In genomic region chr4:140156529-140157171, GRCh38 we compare ENCODE assay signal across 8 cellular contexts. TPM values are rescaled to one million over a fixed set of nuclear protein-coding genes. Genes with fewer than 3 reads are reported as not detected.
A peak's percentile ranks its signal among the peaks of the same experiment; 100 is the strongest.
DNase-seq lines count a peak whose midpoint lies in the region; ATAC-seq and TF ChIP-seq lines count a peak whose summit lies in the region.

No MANE protein-coding gene starts in this region.

- CTCF ChIA-PET in MCF 10A (lab: Yijun Ruan, JAX), result interaction anchor here (0.6 to 1.1 kb wide), 3 partner anchors 88 to 1127 kb away, joined by 3 read pairs; no protein-coding TSS in a partner anchor

- no peaks in the 10 kb centered on the region for H3K27me3 ChIP-seq in Loucy (ENCODE audit: insufficient read depth, low read length, poor library complexity, severe bottlenecking)

- peak overlapping the region; percentile 4 for H3K4me3 ChIP-seq in Loucy (ENCODE audit: low read length, poor library complexity, severe bottlenecking)

- POLR2A ChIA-PET in MCF 10A (lab: Yijun Ruan, JAX), result interaction anchor here (1.1 kb wide), 1 partner anchor 28 kb away, joined by 3 read pairs; no protein-coding TSS in a partner anchor

- peak; percentile 76 for ATAC-seq in GM18498 (IDR thresholded peaks at IDR 0.05; ENCODE audit: unreplicated experiment)
- peak; percentile 89 for ATAC-seq in GM21717 (IDR thresholded peaks at IDR 0.05; ENCODE audit: unreplicated experiment)

- peaks cover 15% of the 10 kb centered on the region for H3K79me2 ChIP-seq in Loucy (ENCODE audit: insufficient read depth, low read length)

- H3K4me3 Mint-ChIP-seq in dendritic cell treated with granulocyte-macrophage colony-stimulating factor and Interleukin-4, amounts not matched to agents 40 ng/mL and 50 ng/mL, for 4 days, result no peak overlapping the region
- no peak overlapping the region for H3K4me3 Mint-ChIP-seq in MCF 10A (ENCODE audit: unreplicated experiment)

- peak overlapping the region; percentile 32 for H2AFZ ChIP-seq in Loucy (ENCODE audit: low read length)

- peaks cover 29% of the 10 kb centered on the region for H3K4me1 ChIP-seq in Loucy (ENCODE audit: insufficient read depth, low read length, poor library complexity, severe bottlenecking)

- H3K9me3 Mint-ChIP-seq in dendritic cell treated with granulocyte-macrophage colony-stimulating factor and Interleukin-4, amounts not matched to agents 40 ng/mL and 50 ng/mL, for 4 days, result no peaks in the 10 kb centered on the region
- no peaks in the 10 kb centered on the region for H3K9me3 Mint-ChIP-seq in MCF 10A (ENCODE audit: unreplicated experiment)

- H3K36me3 Mint-ChIP-seq in dendritic cell treated with granulocyte-macrophage colony-stimulating factor and Interleukin-4, amounts not matched to agents 40 ng/mL and 50 ng/mL, for 4 days (ENCODE audit: low read depth), result peaks cover 28% of the 10 kb centered on the region
- no peaks in the 10 kb centered on the region for H3K36me3 Mint-ChIP-seq in MCF 10A (ENCODE audit: insufficient read depth, unreplicated experiment)

- H3F3A ChIP-seq in Loucy (ENCODE audit: low read depth), result 0 out of 2 replicates have a peak, but pooled peaks cover 3% of the 10 kb centered on the region

- intact Hi-C loops in dendritic cell treated with granulocyte-macrophage colony-stimulating factor and Interleukin-4, amounts not matched to agents 40 ng/mL and 50 ng/mL, for 4 days (cut with micrococcal nuclease), result loop anchor here (10.0 kb wide), 2 partner anchors 422 to 602 kb away; partner anchors contain the start of gene SETD7
- intact Hi-C loops in head of caudate nucleus (cut with DNase I), result loop anchor here (10.0 kb wide), 2 partner anchors 142 to 188 kb away; no protein-coding TSS in a partner anchor
- intact Hi-C loops in MCF 10A (cut with micrococcal nuclease), result no loop called here

- H3K27ac Mint-ChIP-seq in dendritic cell treated with granulocyte-macrophage colony-stimulating factor and Interleukin-4, amounts not matched to agents 40 ng/mL and 50 ng/mL, for 4 days, result peak overlapping the region; percentile 34
- no peak overlapping the region for H3K27ac Mint-ChIP-seq in MCF 10A (ENCODE audit: low read depth, unreplicated experiment)

- no peak overlapping the region for H3K9ac ChIP-seq in Loucy (ENCODE audit: low read depth, low read length, poor library complexity, severe bottlenecking)

- no TSS peak for BruUV-seq in MCF 10A (replicated peaks; lab: Mats Ljungman, UMichigan)

- no peaks in the 10 kb centered on the region; the same call in 1 of the 2 replicates for H3K9me3 ChIP-seq in Loucy (ENCODE audit: insufficient read depth, low read depth, low read length)

- no peaks in the 10 kb centered on the region for H4K20me1 ChIP-seq in Loucy (ENCODE audit: insufficient read depth, low read length, poor library complexity, severe bottlenecking)

- TF ChIP-seq CTCF in Loucy (conservative IDR thresholded peaks at IDR 0.05; ENCODE audit: low read length) (no peak), MCF 10A (IDR thresholded peaks at IDR 0.05; ENCODE audit: unreplicated experiment) (no peak)

- H3K9me2 ChIP-seq in Loucy (replicated peaks; ENCODE audit: low read depth, low read length), result no peaks in the 10 kb centered on the region

- peak overlapping the region; percentile 38 for H3K4me2 ChIP-seq in Loucy (ENCODE audit: low read depth, low read length, poor library complexity, severe bottlenecking)

- H3K27me3 Mint-ChIP-seq in dendritic cell treated with granulocyte-macrophage colony-stimulating factor and Interleukin-4, amounts not matched to agents 40 ng/mL and 50 ng/mL, for 4 days, result no peaks in the 10 kb centered on the region
- H3K27me3 Mint-ChIP-seq in MCF 10A (ENCODE audit: insufficient read depth, unreplicated experiment), result no peaks in the 10 kb centered on the region

- H3K36me3 ChIP-seq in Loucy (ENCODE audit: insufficient read depth, low read length), result no peaks in the 10 kb centered on the region

- DNase-seq in head of caudate nucleus, result no peak
- DNase-seq in MCF 10A (ENCODE audit: unreplicated experiment), result no peak
- DNase-seq in RKO (ENCODE audit: low spot score), result no peak
- no peak for DNase-seq in middle frontal gyrus (ENCODE audit: extremely low spot score, low spot score)

- peaks cover 22% of the 10 kb centered on the region for H3K4me1 Mint-ChIP-seq in dendritic cell treated with granulocyte-macrophage colony-stimulating factor and Interleukin-4, amounts not matched to agents 40 ng/mL and 50 ng/mL, for 4 days (ENCODE audit: low read depth)
- no peaks in the 10 kb centered on the region for H3K4me1 Mint-ChIP-seq in MCF 10A (ENCODE audit: insufficient read depth, unreplicated experiment)

RNA-seq across cellular contexts. Expression of gene MAML3, which starts 2.7 kb away (rescaled TPM):
- 0.89 and 1.7 TPM in 2 replicates for total RNA-seq in MCF 10A (2022)
